In the genomic region with DNA sequence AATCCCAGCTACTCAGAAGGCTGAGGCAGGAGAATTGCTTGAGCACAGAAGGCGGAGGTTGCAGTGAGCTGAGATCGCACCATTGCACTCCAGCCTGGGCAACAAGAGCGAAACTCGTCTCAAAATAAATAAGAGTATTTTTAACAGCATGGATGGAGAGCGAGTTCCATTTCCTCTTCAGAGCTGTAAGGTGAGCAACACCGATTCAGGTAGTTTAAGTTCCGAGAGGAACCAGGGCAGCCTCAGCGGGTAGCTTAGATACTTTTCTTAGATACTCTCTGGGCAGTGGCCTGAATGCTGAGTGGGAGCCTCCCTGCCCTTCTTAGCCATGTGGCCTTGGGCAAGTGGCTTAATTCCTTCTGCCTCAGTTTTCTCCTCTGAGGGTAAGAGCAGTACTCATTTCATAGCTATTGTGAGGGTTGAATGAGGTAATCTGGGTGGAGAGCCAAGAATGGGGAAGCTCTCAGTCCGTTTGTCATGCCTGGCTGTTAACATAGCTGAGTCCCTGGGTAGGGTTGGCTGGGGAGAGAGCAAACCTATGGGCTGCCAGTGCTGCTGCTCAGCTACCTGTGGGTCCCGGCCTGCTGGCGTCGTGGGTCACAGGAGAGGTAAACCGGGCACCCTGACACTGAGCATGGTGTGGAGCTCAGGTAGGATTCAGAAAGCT, we compare ENCODE assay signal across 8 cellular contexts. TPM values are rescaled to one million over a fixed set of nuclear protein-coding genes. Genes with fewer than 3 reads are reported as not detected.
DNase-seq lines count a peak whose midpoint lies in the region; ATAC-seq and TF ChIP-seq lines count a peak whose summit lies in the region.

No MANE protein-coding gene starts in this region.

- H3K9ac ChIP-seq in mammary epithelial cell (ENCODE audit: insufficient read depth, low read length) = no peak overlapping the region

- dilution Hi-C loops in mammary epithelial cell (cut with HindIII; ENCODE audit: low sequenced_read_pairs) = loop anchor here (5.0 kb wide), 1 partner anchor 63 kb away; no protein-coding TSS in a partner anchor

- CTCF ChIA-PET in Calu3 (lab: Charles Lee) = no interaction called here
- CTCF ChIA-PET in mammary epithelial cell (lab: Charles Lee; ENCODE audit: low non-redundant PET) = no interaction called here

- WGBS in mammary epithelial cell (ENCODE audit: low coverage, missing lambda C conversion rate) = 92% methylated on average over 12 of the region's 13 CpGs

- no peak for TF ChIP-seq CTCF in Calu3 (IDR thresholded peaks at IDR 0.05; ENCODE audit: unreplicated experiment)
- no peak for TF ChIP-seq CTCF in mammary epithelial cell (conservative IDR thresholded peaks at IDR 0.05 in 1 of 2, IDR thresholded peaks at IDR 0.05 in 1 of 2; ENCODE audit: extremely low read depth in 1 of 2, insufficient read depth in 1 of 2, low read depth in 1 of 2, low read length in 2 of 2)

- H2AFZ ChIP-seq in mammary epithelial cell (ENCODE audit: low read depth, low read length) = no peak overlapping the region

- no peak for DNase-seq in Calu3
- peak; percentile 81 to 83 for DNase-seq in Kasumi-1 (lab: John Stamatoyannopoulos, UW)
- peak; percentile 47 for DNase-seq in mammary epithelial cell
- DNase-seq in medulla oblongata (ENCODE audit: extremely low spot score) = peak; percentile 46
- DNase-seq in SHP77 treated with DMSO at 0.1 percent for 48 hours (lab: John Stamatoyannopoulos, UW) = no peak
- no peak for DNase-seq in iPS-NIHi11 (ENCODE audit: low spot score)

- H3K27ac ChIP-seq in mammary epithelial cell (ENCODE audit: insufficient read depth, low read depth, low read length) = no peak overlapping the region

- peak overlapping the region; percentile 62 for H3K4me3 Mint-ChIP-seq in Calu3 (ENCODE audit: low read depth, unreplicated experiment)

- ATAC-seq in GM19351 (IDR thresholded peaks at IDR 0.05; ENCODE audit: unreplicated experiment) (no peak), HG03565 (IDR thresholded peaks at IDR 0.05; ENCODE audit: unreplicated experiment) (no peak)

- no peaks in the 10 kb centered on the region for H4K20me1 ChIP-seq in mammary epithelial cell (ENCODE audit: insufficient read depth, low read length)

- in situ Hi-C loops in mammary epithelial cell (cut with MboI; ENCODE audit: low sequenced_read_pairs in 2 of 2) = no loop called here

- H3K79me2 ChIP-seq in mammary epithelial cell (ENCODE audit: insufficient read depth, low read length) = peaks cover 48% of the 10 kb centered on the region

- no peak overlapping the region for H3K4me2 ChIP-seq in mammary epithelial cell (ENCODE audit: insufficient read depth, low read depth, low read length)

- H3K4me3 ChIP-seq in mammary epithelial cell (replicated peaks in 1 of 3; ENCODE audit: insufficient read depth in 1 of 3, low read depth in 2 of 3, low read length in 3 of 3) = no peak overlapping the region

- no peaks in the 10 kb centered on the region for H3K9me3 Mint-ChIP-seq in Calu3 (ENCODE audit: low read depth, unreplicated experiment)

- intact Hi-C loops in Calu3 (cut with micrococcal nuclease; ENCODE audit: unreplicated experiment) (no loop called here), mammary epithelial cell (cut with micrococcal nuclease) (no loop called here)

- H3K27me3 Mint-ChIP-seq in Calu3 (ENCODE audit: unreplicated experiment) = no peaks in the 10 kb centered on the region

- no peaks in the 10 kb centered on the region for H3K9me3 ChIP-seq in mammary epithelial cell (replicated peaks; ENCODE audit: insufficient read depth, low read length)

- BruUV-seq in Calu3 (replicated peaks; lab: Mats Ljungman, UMichigan) = no TSS peak
- BruUV-seq in mammary epithelial cell (replicated peaks; lab: Mats Ljungman, UMichigan) = no TSS peak

- H3K27ac Mint-ChIP-seq in Calu3 (ENCODE audit: unreplicated experiment) = no peak overlapping the region

- no peaks in the 10 kb centered on the region for H3K36me3 ChIP-seq in mammary epithelial cell (ENCODE audit: insufficient read depth, low read length)

- no peaks in the 10 kb centered on the region for H3K27me3 ChIP-seq in mammary epithelial cell (ENCODE audit: insufficient read depth, low read length)

- peaks cover 39% of the 10 kb centered on the region for H3K36me3 Mint-ChIP-seq in Calu3 (ENCODE audit: insufficient read depth, unreplicated experiment)

- peaks cover 8% of the 10 kb centered on the region for H3K4me1 Mint-ChIP-seq in Calu3 (ENCODE audit: low read depth, unreplicated experiment)

- H3K4me1 ChIP-seq in mammary epithelial cell (ENCODE audit: insufficient read depth, low read length) = peaks cover 9% of the 10 kb centered on the region

RNA-seq across cellular contexts. Expression of a gene that starts 4.1 kb away (rescaled TPM):
- total RNA-seq in Calu3 (2022) (113 and 115 TPM in 2 replicates), mammary epithelial cell (10 to 100 TPM; 13.2 to 36.9 TPM)
- polyA plus RNA-seq in mammary epithelial cell = 3.5 TPM
- polyA minus RNA-seq in mammary epithelial cell = 38.6 TPM

Comparison
In these comparisons a context has a peak if more than half of its experiments do, and no peak if none do; other contexts are left out.
1. DNase-seq: peak in Kasumi-1 (2 of 2), mammary epithelial cell (single experiment) and medulla oblongata (single experiment); none in Calu3 (single experiment), SHP77 treated with DMSO at 0.1 percent for 48 hours (single experiment) and iPS-NIHi11 (single experiment).